1 cellular context compared by ENCODE assay signal in the genomic region with DNA sequence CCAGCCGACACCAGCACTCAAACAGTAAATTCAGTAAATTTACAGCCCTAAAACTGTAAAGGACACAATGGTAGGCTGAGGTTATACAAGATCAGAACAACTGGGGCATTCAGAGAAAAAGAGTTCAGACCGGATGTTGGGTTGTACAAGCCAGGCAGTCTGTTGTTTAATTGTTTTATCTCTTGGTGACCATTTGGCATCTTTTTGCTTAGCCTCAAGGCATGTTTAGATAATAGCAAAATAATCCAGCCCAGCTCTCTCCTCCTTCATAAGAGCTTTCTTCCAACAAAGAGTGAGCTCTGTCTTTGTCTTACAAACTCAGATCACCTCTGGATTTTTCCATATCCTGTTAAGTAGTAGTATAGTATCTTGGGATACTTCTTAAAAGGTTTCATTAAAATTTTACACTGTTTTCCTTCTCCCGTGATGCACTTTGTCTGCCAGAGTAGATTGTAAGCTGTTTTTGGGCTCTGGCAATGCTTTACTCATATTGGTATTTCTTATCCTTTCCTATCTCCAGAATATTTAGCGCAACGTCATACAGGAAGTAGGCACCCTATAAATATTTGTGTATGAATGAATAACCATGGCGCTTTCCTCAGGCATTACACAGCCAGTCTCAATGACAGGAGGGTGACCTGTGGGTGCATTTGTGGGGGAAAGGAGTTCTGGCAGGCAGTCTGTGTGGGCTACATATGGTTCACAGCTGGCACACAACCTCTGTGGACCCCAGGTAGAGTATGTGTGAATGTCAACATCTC.
TF ChIP-seq lines count a peak whose summit lies in the region.

No MANE protein-coding gene starts in this region.

TF ChIP-seq in SK-N-SH, 30 proteins besides CTCF, POLR2A, EP300 and RAD21 (continued from another document):
- TF ChIP-seq, protein P1, sequence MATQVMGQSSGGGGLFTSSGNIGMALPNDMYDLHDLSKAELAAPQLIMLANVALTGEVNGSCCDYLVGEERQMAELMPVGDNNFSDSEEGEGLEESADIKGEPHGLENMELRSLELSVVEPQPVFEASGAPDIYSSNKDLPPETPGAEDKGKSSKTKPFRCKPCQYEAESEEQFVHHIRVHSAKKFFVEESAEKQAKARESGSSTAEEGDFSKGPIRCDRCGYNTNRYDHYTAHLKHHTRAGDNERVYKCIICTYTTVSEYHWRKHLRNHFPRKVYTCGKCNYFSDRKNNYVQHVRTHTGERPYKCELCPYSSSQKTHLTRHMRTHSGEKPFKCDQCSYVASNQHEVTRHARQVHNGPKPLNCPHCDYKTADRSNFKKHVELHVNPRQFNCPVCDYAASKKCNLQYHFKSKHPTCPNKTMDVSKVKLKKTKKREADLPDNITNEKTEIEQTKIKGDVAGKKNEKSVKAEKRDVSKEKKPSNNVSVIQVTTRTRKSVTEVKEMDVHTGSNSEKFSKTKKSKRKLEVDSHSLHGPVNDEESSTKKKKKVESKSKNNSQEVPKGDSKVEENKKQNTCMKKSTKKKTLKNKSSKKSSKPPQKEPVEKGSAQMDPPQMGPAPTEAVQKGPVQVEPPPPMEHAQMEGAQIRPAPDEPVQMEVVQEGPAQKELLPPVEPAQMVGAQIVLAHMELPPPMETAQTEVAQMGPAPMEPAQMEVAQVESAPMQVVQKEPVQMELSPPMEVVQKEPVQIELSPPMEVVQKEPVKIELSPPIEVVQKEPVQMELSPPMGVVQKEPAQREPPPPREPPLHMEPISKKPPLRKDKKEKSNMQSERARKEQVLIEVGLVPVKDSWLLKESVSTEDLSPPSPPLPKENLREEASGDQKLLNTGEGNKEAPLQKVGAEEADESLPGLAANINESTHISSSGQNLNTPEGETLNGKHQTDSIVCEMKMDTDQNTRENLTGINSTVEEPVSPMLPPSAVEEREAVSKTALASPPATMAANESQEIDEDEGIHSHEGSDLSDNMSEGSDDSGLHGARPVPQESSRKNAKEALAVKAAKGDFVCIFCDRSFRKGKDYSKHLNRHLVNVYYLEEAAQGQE (IDR thresholded peaks at IDR 0.05; ENCODE audit: low read depth, low read length): no peak
- TF ChIP-seq, protein P2, sequence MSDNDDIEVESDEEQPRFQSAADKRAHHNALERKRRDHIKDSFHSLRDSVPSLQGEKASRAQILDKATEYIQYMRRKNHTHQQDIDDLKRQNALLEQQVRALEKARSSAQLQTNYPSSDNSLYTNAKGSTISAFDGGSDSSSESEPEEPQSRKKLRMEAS (IDR thresholded peaks at IDR 0.05; ENCODE audit: low read depth): no peak
- TF ChIP-seq TAF1 (IDR thresholded peaks at IDR 0.05; ENCODE audit: borderline replicate concordance, low read depth, low read length): no peak
- TF ChIP-seq EZH2phosphoT487 (IDR thresholded peaks at IDR 0.05; ENCODE audit: borderline replicate concordance, low read depth): no peak
- peak; percentile 88 for TF ChIP-seq GATA2 (CRISPR knock-in tag; IDR thresholded peaks at IDR 0.05)
- TF ChIP-seq MEF2A (IDR thresholded peaks at IDR 0.05; ENCODE audit: borderline replicate concordance, low read depth): no peak
- TF ChIP-seq CHD2 (IDR thresholded peaks at IDR 0.05; ENCODE audit: low read length, partially characterized antibody): peak; percentile 57
- TF ChIP-seq, protein P3, sequence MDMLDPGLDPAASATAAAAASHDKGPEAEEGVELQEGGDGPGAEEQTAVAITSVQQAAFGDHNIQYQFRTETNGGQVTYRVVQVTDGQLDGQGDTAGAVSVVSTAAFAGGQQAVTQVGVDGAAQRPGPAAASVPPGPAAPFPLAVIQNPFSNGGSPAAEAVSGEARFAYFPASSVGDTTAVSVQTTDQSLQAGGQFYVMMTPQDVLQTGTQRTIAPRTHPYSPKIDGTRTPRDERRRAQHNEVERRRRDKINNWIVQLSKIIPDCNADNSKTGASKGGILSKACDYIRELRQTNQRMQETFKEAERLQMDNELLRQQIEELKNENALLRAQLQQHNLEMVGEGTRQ (IDR thresholded peaks at IDR 0.05; ENCODE audit: borderline replicate concordance, low read depth, low read length): no peak
- TF ChIP-seq, protein P4, sequence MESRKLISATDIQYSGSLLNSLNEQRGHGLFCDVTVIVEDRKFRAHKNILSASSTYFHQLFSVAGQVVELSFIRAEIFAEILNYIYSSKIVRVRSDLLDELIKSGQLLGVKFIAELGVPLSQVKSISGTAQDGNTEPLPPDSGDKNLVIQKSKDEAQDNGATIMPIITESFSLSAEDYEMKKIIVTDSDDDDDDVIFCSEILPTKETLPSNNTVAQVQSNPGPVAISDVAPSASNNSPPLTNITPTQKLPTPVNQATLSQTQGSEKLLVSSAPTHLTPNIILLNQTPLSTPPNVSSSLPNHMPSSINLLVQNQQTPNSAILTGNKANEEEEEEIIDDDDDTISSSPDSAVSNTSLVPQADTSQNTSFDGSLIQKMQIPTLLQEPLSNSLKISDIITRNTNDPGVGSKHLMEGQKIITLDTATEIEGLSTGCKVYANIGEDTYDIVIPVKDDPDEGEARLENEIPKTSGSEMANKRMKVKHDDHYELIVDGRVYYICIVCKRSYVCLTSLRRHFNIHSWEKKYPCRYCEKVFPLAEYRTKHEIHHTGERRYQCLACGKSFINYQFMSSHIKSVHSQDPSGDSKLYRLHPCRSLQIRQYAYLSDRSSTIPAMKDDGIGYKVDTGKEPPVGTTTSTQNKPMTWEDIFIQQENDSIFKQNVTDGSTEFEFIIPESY (IDR thresholded peaks at IDR 0.05; ENCODE audit: borderline replicate concordance, low read depth): no peak
- TF ChIP-seq TCF12 (IDR thresholded peaks at IDR 0.05): peak; percentile 26; the same call in 1 of the 2 replicates
- no peak for TF ChIP-seq FOSL2 (IDR thresholded peaks at IDR 0.05; ENCODE audit: borderline replicate concordance, low read depth)
